Comparison of ENCODE assay signal across 8 cellular contexts in the genomic region with DNA sequence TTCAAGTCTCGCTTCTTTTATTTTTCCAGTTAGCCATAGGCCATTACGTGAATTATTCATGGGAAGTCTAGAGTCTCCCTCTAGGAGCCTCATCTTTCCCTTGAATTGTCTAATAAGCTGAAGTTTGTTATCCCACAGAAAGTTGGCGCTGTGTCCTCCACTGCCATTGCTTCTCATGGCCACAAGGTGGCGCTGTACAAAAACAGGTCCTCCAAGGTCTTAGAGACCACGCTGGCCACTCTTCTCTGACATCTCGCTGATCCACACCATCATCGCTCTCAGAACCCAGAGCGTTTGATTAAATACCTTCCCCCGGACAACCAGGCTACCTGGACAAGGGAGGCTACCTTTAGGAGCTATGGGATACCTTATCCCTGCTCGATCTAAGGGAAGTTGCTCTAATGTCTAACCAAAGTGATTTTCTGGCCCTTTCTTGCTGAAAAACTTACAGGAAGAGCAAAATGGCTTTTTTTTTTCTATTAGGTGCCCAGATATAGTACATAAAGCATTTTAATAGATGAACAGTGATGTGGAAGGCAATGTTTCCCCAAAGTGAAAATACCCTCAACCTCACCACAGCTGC.
A peak's percentile ranks its signal among the peaks of the same experiment; 100 is the strongest.
DNase-seq lines count a peak whose midpoint lies in the region; ATAC-seq and TF ChIP-seq lines count a peak whose summit lies in the region.

No MANE protein-coding gene starts in this region.

- in situ Hi-C loops in astrocyte of the cerebellum (cut with HindIII; ENCODE audit: low sequenced_read_pairs): loop anchor here (5.0 kb wide), 1 partner anchor 53 kb away; no protein-coding TSS in a partner anchor

- intact Hi-C loops in PC-9 (cut with micrococcal nuclease; ENCODE audit: unreplicated experiment): loop anchor here (2.0 kb wide), 2 partner anchors 100 to 204 kb away; no protein-coding TSS in a partner anchor

- peak; percentile 18 for DNase-seq in 8988T
- peak; percentile 34 for DNase-seq in GM12864 (ENCODE audit: low read depth)
- DNase-seq in PC-9: peak; percentile 21 to 49
- DNase-seq in astrocyte of the cerebellum (ENCODE audit: low read depth): no peak
- peak; percentile 88 for DNase-seq in iPS-NIHi7 (ENCODE audit: extremely low spot score)
- DNase-seq in stimulated activated CD4-positive, alpha-beta T cell treated with anti-CD3 and anti-CD28 coated beads, Interleukin-4, amount 100 ng/mL, for 24 hours: peak; percentile 22

- H3K27ac ChIP-seq in HUES48 (ENCODE audit: low read depth, low read length) (no peak overlapping the region), PC-9 (no peak overlapping the region)

- peak; percentile 98 for TF ChIP-seq CTCF in GM12864 (IDR thresholded peaks at IDR 0.05; ENCODE audit: low read depth, low read length, missing control alignments)
- TF ChIP-seq CTCF in PC-9 (conservative IDR thresholded peaks at IDR 0.05): peak; percentile 92
- peak; percentile 42 for TF ChIP-seq CTCF in astrocyte of the cerebellum (IDR thresholded peaks at IDR 0.05; ENCODE audit: low read depth, low read length, missing control alignments)

- no peaks in the 10 kb centered on the region for H3K79me2 ChIP-seq in PC-9 (ENCODE audit: low read depth)

- no TSS peak for BruUV-seq in PC-9 (replicated peaks; lab: Mats Ljungman, UMichigan)

- no peaks in the 10 kb centered on the region for H3K9me3 ChIP-seq in HUES48 (ENCODE audit: control insufficient read depth, insufficient read depth, low read length)
- no peaks in the 10 kb centered on the region for H3K9me3 ChIP-seq in PC-9 (ENCODE audit: insufficient read depth, low read depth)

- no peaks in the 10 kb centered on the region for H3K9me2 ChIP-seq in PC-9 (ENCODE audit: insufficient read depth)

- no peaks in the 10 kb centered on the region for H3K4me1 ChIP-seq in HUES48 (ENCODE audit: control insufficient read depth, insufficient read depth, low read length)
- H3K4me1 ChIP-seq in PC-9 (replicated peaks; ENCODE audit: insufficient read depth): peaks cover 11% of the 10 kb centered on the region; the same call in 1 of the 2 replicates

- H3K9ac ChIP-seq in HUES48 (ENCODE audit: low read depth, low read length): no peak overlapping the region

- no peaks in the 10 kb centered on the region for H3F3A ChIP-seq in PC-9 (ENCODE audit: insufficient read depth, low read depth)

- H3K36me3 ChIP-seq in HUES48 (ENCODE audit: control insufficient read depth, insufficient read depth, low read length) (no peaks in the 10 kb centered on the region), PC-9 (ENCODE audit: low read depth) (no peaks in the 10 kb centered on the region)

- no peak overlapping the region for H3K4me2 ChIP-seq in PC-9

- CTCF ChIA-PET in PC-9 (lab: Charles Lee): interaction anchor here (0.5 kb wide), 1 partner anchor 99 kb away, joined by 3 read pairs; no protein-coding TSS in a partner anchor

- no peak for ATAC-seq in GM21737 (IDR thresholded peaks at IDR 0.05; ENCODE audit: unreplicated experiment)

- POLR2A ChIA-PET in PC-9 (lab: Charles Lee; ENCODE audit: unreplicated experiment): no interaction called here

- H3K4me3 ChIP-seq in GM12864 (ENCODE audit: low read depth, low read length): no peak overlapping the region
- H3K4me3 ChIP-seq in HUES48 (ENCODE audit: low read depth, low read length): peak overlapping the region; percentile 30; the same call in 1 of the 2 replicates
- H3K4me3 ChIP-seq in PC-9: no peak overlapping the region
- no peak overlapping the region for H3K4me3 ChIP-seq in astrocyte of the cerebellum (ENCODE audit: low read depth, low read length)

- H4K20me1 ChIP-seq in PC-9 (ENCODE audit: insufficient read depth): no peaks in the 10 kb centered on the region

- no peak overlapping the region for H2AFZ ChIP-seq in PC-9

- H3K27me3 ChIP-seq in HUES48 (ENCODE audit: control insufficient read depth, insufficient read depth, low read length): no peaks in the 10 kb centered on the region
- H3K27me3 ChIP-seq in PC-9 (ENCODE audit: insufficient read depth, low read depth): peaks cover 5% of the 10 kb centered on the region; the same call in 1 of the 2 replicates

Comparison
In these comparisons a context has a peak if more than half of its experiments do, and no peak if none do; other contexts are left out.
1. CTCF ChIP-seq: peak in every context shown above with its lines; median percentile 98 in GM12864; 92 in PC-9; 42 in astrocyte of the cerebellum.